Comparison of ENCODE assay signal across 21 cellular contexts in the genomic region with DNA sequence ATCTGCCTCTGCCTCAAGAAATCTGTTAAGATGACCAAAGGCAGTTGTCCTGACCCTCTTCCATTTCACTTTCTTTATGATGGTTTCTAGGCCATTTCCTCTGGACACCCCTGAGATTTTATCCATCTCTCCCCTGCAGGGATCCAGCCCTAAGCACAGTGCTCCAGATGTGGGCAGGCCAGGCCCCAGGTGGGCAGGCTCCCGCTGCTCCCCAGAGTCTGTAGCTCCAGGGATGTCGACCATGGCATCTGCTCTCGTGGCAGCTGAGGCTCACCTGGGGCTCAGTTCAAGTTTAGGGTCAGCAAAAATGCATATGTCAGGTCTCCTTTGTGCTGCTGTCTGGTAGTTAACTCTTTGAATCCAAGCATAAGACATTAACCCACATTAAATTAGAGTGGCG. TPM values are rescaled to one million over a fixed set of nuclear protein-coding genes. Genes with fewer than 3 reads are reported as not detected.
"Had no signal": no experiment of that assay in that cellular context is flagged by ENCODE, and none has a peak within 500 bp of the region (broad histone marks: within the 10 kb centered on the region; RNA-seq: fewer than 3 reads in every experiment).

No MANE protein-coding gene starts in this region.

- H3K27me3 ChIP-seq: heart right ventricle, tibial artery had no signal

- H3K36me3 ChIP-seq: lower lobe of right lung, tibial artery had no signal

- H3K27me3 Mint-ChIP-seq: activated CD4-positive, alpha-beta memory T cell treated with anti-CD3 and anti-CD28 coated beads for 36 hours; brain; dendritic cell treated with granulocyte-macrophage colony-stimulating factor and Interleukin-4, amounts not matched to agents 40 ng/mL and 50 ng/mL, for 4 days; naive thymus-derived CD4-positive, alpha-beta T cell; T-helper 17 cell had no signal

- H3K4me3 Mint-ChIP-seq: activated CD4-positive, alpha-beta memory T cell treated with anti-CD3 and anti-CD28 coated beads for 36 hours; brain; dendritic cell treated with granulocyte-macrophage colony-stimulating factor and Interleukin-4, amounts not matched to agents 40 ng/mL and 50 ng/mL, for 4 days; naive thymus-derived CD4-positive, alpha-beta T cell; neural crest cell; T-helper 17 cell had no signal

- H3K9me3 ChIP-seq: heart right ventricle, lower lobe of right lung, tibial artery had no signal

- H3K4me3 ChIP-seq: heart right ventricle, lower lobe of right lung, tibial artery had no signal

- H3K27ac Mint-ChIP-seq: activated CD4-positive, alpha-beta memory T cell treated with anti-CD3 and anti-CD28 coated beads for 36 hours; dendritic cell treated with granulocyte-macrophage colony-stimulating factor and Interleukin-4, amounts not matched to agents 40 ng/mL and 50 ng/mL, for 4 days; T-helper 17 cell had no signal

- DNase-seq: activated CD4-positive, alpha-beta memory T cell treated with anti-CD3 and anti-CD28 coated beads for 36 hours; activated CD4-positive, alpha-beta T cell treated with anti-CD3 and anti-CD28 coated beads for 48 hours; activated effector memory CD4-positive, alpha-beta T cell treated with anti-CD3 and anti-CD28 coated beads, Interleukin-2, amount 50 U/mL, for 16 hours; activated naive CD4-positive, alpha-beta T cell treated with anti-CD3 and anti-CD28 coated beads, Interleukin-2, amount 50 U/mL, for 16 hours; anterior cingulate cortex; effector CD4-positive, alpha-beta T cell; heart right ventricle; kidney; lower lobe of right lung; naive thymus-derived CD4-positive, alpha-beta T cell; right cardiac atrium; stimulated activated CD4-positive, alpha-beta T cell treated with anti-CD3 and anti-CD28 coated beads, Interleukin-4, amount 100 ng/mL, for 4 hours; stimulated activated naive CD8-positive, alpha-beta T cell treated with anti-CD3 and anti-CD28 coated beads, Interleukin-15, Interleukin-2, amounts not matched to agents 100 U/mL and 50 U/mL, for 24 hours; substantia nigra; T-helper 17 cell; tibial artery had no signal

- ATAC-seq: heart right ventricle; lower lobe of right lung; naive thymus-derived CD4-positive, alpha-beta T cell; right cardiac atrium; stimulated activated naive CD8-positive, alpha-beta T cell treated with anti-CD3 and anti-CD28 coated beads, Interleukin-15, Interleukin-2, amounts not matched to agents 100 U/mL and 50 U/mL, for 24 hours; T-helper 17 cell had no signal

- H3K9me3 Mint-ChIP-seq: activated CD4-positive, alpha-beta memory T cell treated with anti-CD3 and anti-CD28 coated beads for 36 hours; brain; dendritic cell treated with granulocyte-macrophage colony-stimulating factor and Interleukin-4, amounts not matched to agents 40 ng/mL and 50 ng/mL, for 4 days; naive thymus-derived CD4-positive, alpha-beta T cell; neural crest cell had no signal

- H3K27ac ChIP-seq: lower lobe of right lung, tibial artery had no signal

RNA-seq across cellular contexts. Expression of gene CPA1, which starts 48.7 kb away (rescaled TPM):
- total RNA-seq: activated CD4-positive, alpha-beta memory T cell treated with anti-CD3 and anti-CD28 coated beads for 36 hours; cardiac septum; epithelial cell of proximal tubule; naive thymus-derived CD4-positive, alpha-beta T cell; neural crest cell; T-helper 17 cell had no signal
